ENCODE assay signal across 11 cellular contexts in genomic region chr7:78587443-78588044, GRCh38.
DNase-seq lines count a peak whose midpoint lies in the region; ATAC-seq, FAIRE-seq and TF ChIP-seq lines count a peak whose summit lies in the region.
"Had no signal": no experiment of that assay in that cellular context is flagged by ENCODE, and none has a peak within 500 bp of the region (broad histone marks: within the 10 kb centered on the region; RNA-seq: fewer than 3 reads in every experiment).

No MANE protein-coding gene starts in this region.

- H3K9me3 ChIP-seq in A549 (no peaks in the 10 kb centered on the region), mammary epithelial cell (replicated peaks; ENCODE audit: insufficient read depth, low read length) (no peaks in the 10 kb centered on the region)

- POLR2A ChIA-PET in A549 (lab: Yijun Ruan, JAX) = no interaction called here
- POLR2A ChIA-PET in activated CD4-positive, alpha-beta memory T cell treated with anti-CD3 and anti-CD28 coated beads for 36 hours (lab: Charles Lee) = no interaction called here

- H4K20me1 ChIP-seq in mammary epithelial cell (ENCODE audit: insufficient read depth, low read length) = no peaks in the 10 kb centered on the region

- H3K36me3 ChIP-seq in mammary epithelial cell (ENCODE audit: insufficient read depth, low read length) = no peaks in the 10 kb centered on the region

- peaks cover 3% of the 10 kb centered on the region for H3K27me3 ChIP-seq in mammary epithelial cell (ENCODE audit: insufficient read depth, low read length)

- no peaks in the 10 kb centered on the region for H3K4me1 Mint-ChIP-seq in stimulated activated effector memory CD8-positive, alpha-beta T cell treated with anti-CD3 and anti-CD28 coated beads, Interleukin-12 subunit alpha, Interleukin-12 subunit beta, amount 100 ng/mL, for 72 hours
- no peaks in the 10 kb centered on the region for H3K4me1 Mint-ChIP-seq in activated CD4-positive, alpha-beta memory T cell treated with anti-CD3 and anti-CD28 coated beads for 36 hours (ENCODE audit: low read depth)
- H3K4me1 Mint-ChIP-seq: activated CD4-positive, alpha-beta T cell treated with anti-CD3 and anti-CD28 coated beads for 36 hours had no signal

- H3K4me2 ChIP-seq in A549 (no peak overlapping the region), mammary epithelial cell (ENCODE audit: insufficient read depth, low read depth, low read length) (no peak overlapping the region)

- in situ Hi-C loops in mammary epithelial cell (cut with MboI; ENCODE audit: low sequenced_read_pairs in 2 of 2) = loop anchor here in 1 of 2 donors (25.0 kb wide), 1 partner anchor 325 kb away; no protein-coding TSS in a partner anchor

- no peak overlapping the region for H3K4me3 Mint-ChIP-seq in stimulated activated effector memory CD8-positive, alpha-beta T cell treated with anti-CD3 and anti-CD28 coated beads, Interleukin-12 subunit alpha, Interleukin-12 subunit beta, amount 100 ng/mL, for 72 hours
- H3K4me3 Mint-ChIP-seq in activated CD4-positive, alpha-beta memory T cell treated with anti-CD3 and anti-CD28 coated beads for 36 hours = no peak overlapping the region
- H3K4me3 Mint-ChIP-seq: activated CD4-positive, alpha-beta T cell treated with anti-CD3 and anti-CD28 coated beads for 36 hours had no signal

- H3K4me1 ChIP-seq in A549 (no peaks in the 10 kb centered on the region), mammary epithelial cell (ENCODE audit: insufficient read depth, low read length) (no peaks in the 10 kb centered on the region)
- H3K4me1 ChIP-seq: parathyroid adenoma had no signal

- no peak for FAIRE-seq in A549 (lab: Jason Lieb, UNC)

- CTCF ChIA-PET in A549 (lab: Yijun Ruan, JAX) (interaction anchor here (0.8 to 1.2 kb wide), 3 partner anchors 30 to 684 kb away, joined by 3 to 4 read pairs (median 3); no protein-coding TSS in a partner anchor), mammary epithelial cell (lab: Charles Lee; ENCODE audit: low non-redundant PET) (interaction anchor here (0.6 to 0.7 kb wide), 2 partner anchors 193 to 290 kb away, joined by 3 read pairs; no protein-coding TSS in a partner anchor)
- CTCF ChIA-PET in activated CD4-positive, alpha-beta memory T cell treated with anti-CD3 and anti-CD28 coated beads for 36 hours (lab: Charles Lee) = no interaction called here

- dilution Hi-C loops in mammary epithelial cell (cut with HindIII; ENCODE audit: low sequenced_read_pairs) = no loop called here

- H3K27me3 Mint-ChIP-seq in activated CD4-positive, alpha-beta memory T cell treated with anti-CD3 and anti-CD28 coated beads for 36 hours = no peaks in the 10 kb centered on the region
- H3K27me3 Mint-ChIP-seq: activated CD4-positive, alpha-beta T cell treated with anti-CD3 and anti-CD28 coated beads for 36 hours had no signal

- no TSS peak for BruUV-seq in mammary epithelial cell (replicated peaks; lab: Mats Ljungman, UMichigan)

- TF ChIP-seq POLR2A in A549 (IDR thresholded peaks at IDR 0.05; ENCODE audit: low read length) = no peak

- H3K36me3 Mint-ChIP-seq in stimulated activated effector memory CD8-positive, alpha-beta T cell treated with anti-CD3 and anti-CD28 coated beads, Interleukin-12 subunit alpha, Interleukin-12 subunit beta, amount 100 ng/mL, for 72 hours = no peaks in the 10 kb centered on the region
- H3K36me3 Mint-ChIP-seq in activated CD4-positive, alpha-beta memory T cell treated with anti-CD3 and anti-CD28 coated beads for 36 hours = no peaks in the 10 kb centered on the region

- DNase-seq in A549 (ENCODE audit: low read depth in 1 of 2, low spot score in 1 of 2) (peak; percentile 4 to 41), NCI-H460 (ENCODE audit: extremely low read depth, low read depth) (peak; percentile 50), mammary epithelial cell (no peak)
- no peak for DNase-seq in stimulated activated effector memory CD8-positive, alpha-beta T cell treated with anti-CD3 and anti-CD28 coated beads, Interleukin-12 subunit alpha, Interleukin-12 subunit beta, amount 100 ng/mL, for 72 hours (ENCODE audit: low spot score in 2 of 2)
- DNase-seq in activated CD4-positive, alpha-beta memory T cell treated with anti-CD3 and anti-CD28 coated beads for 36 hours = no peak
- DNase-seq in activated CD8-positive, alpha-beta memory T cell treated with anti-CD3 and anti-CD28 coated beads, Interleukin-2, amount 50 U/mL, for 4 hours = no peak
- DNase-seq: activated CD4-positive, alpha-beta T cell treated with anti-CD3 and anti-CD28 coated beads for 36 hours; DMS153 had no signal

- TF ChIP-seq RAD21 in A549 (conservative IDR thresholded peaks at IDR 0.05 in 1 of 2, IDR thresholded peaks at IDR 0.05 in 1 of 2) = peak; percentile 65 to 68

- TF ChIP-seq EP300 in A549 (IDR thresholded peaks at IDR 0.05) = no peak

- peaks cover 10% of the 10 kb centered on the region for H3K9me3 Mint-ChIP-seq in stimulated activated effector memory CD8-positive, alpha-beta T cell treated with anti-CD3 and anti-CD28 coated beads, Interleukin-12 subunit alpha, Interleukin-12 subunit beta, amount 100 ng/mL, for 72 hours
- no peaks in the 10 kb centered on the region for H3K9me3 Mint-ChIP-seq in activated CD4-positive, alpha-beta memory T cell treated with anti-CD3 and anti-CD28 coated beads for 36 hours

- H3K4me3 ChIP-seq in A549 (no peak overlapping the region), mammary epithelial cell (replicated peaks in 1 of 3; ENCODE audit: insufficient read depth in 1 of 3, low read depth in 2 of 3, low read length in 3 of 3) (no peak overlapping the region)

- H2AFZ ChIP-seq in mammary epithelial cell (ENCODE audit: low read depth, low read length) = no peak overlapping the region
- H2AFZ ChIP-seq: parathyroid adenoma had no signal

- TF ChIP-seq CTCF in A549 (IDR thresholded peaks at IDR 0.05) = peak; percentile 49
- TF ChIP-seq CTCF in GM12873 (IDR thresholded peaks at IDR 0.05; ENCODE audit: insufficient read depth, low read depth, low read length, missing control alignments) = peak; percentile 44
- TF ChIP-seq CTCF in mammary epithelial cell (conservative IDR thresholded peaks at IDR 0.05 in 1 of 2, IDR thresholded peaks at IDR 0.05 in 1 of 2; ENCODE audit: extremely low read depth in 1 of 2, insufficient read depth in 1 of 2, low read depth in 1 of 2, low read length in 2 of 2) = peak; percentile 52 to 56

- peak; percentile 54 to 70; a peak in 2 of 6 replicates for ATAC-seq in A549
- ATAC-seq in GM19452 (IDR thresholded peaks at IDR 0.05; ENCODE audit: unreplicated experiment) = no peak
- ATAC-seq in stimulated activated effector memory CD8-positive, alpha-beta T cell treated with anti-CD3 and anti-CD28 coated beads, Interleukin-12 subunit alpha, Interleukin-12 subunit beta, amount 100 ng/mL, for 72 hours = no peak
- ATAC-seq: activated CD4-positive, alpha-beta T cell treated with anti-CD3 and anti-CD28 coated beads for 36 hours had no signal

- intact Hi-C loops in mammary epithelial cell (cut with micrococcal nuclease) = loop anchor here (1.0 to 2.0 kb wide), 3 partner anchors 77 to 337 kb away; no protein-coding TSS in a partner anchor
- intact Hi-C loops in activated CD4-positive, alpha-beta memory T cell treated with anti-CD3 and anti-CD28 coated beads for 36 hours (cut with micrococcal nuclease) = no loop called here

- H3K27ac ChIP-seq in A549 (no peak overlapping the region), mammary epithelial cell (ENCODE audit: insufficient read depth, low read depth, low read length) (no peak overlapping the region)
- H3K27ac ChIP-seq: parathyroid adenoma had no signal

- H3K27ac Mint-ChIP-seq in stimulated activated effector memory CD8-positive, alpha-beta T cell treated with anti-CD3 and anti-CD28 coated beads, Interleukin-12 subunit alpha, Interleukin-12 subunit beta, amount 100 ng/mL, for 72 hours = no peak overlapping the region
- H3K27ac Mint-ChIP-seq in activated CD4-positive, alpha-beta memory T cell treated with anti-CD3 and anti-CD28 coated beads for 36 hours = no peak overlapping the region
- H3K27ac Mint-ChIP-seq: activated CD4-positive, alpha-beta T cell treated with anti-CD3 and anti-CD28 coated beads for 36 hours had no signal

- 9% methylated on average over 5 of the region's 5 CpGs for WGBS in A549 (ENCODE audit: missing lambda C conversion rate)
- 51% methylated on average over 5 of the region's 5 CpGs for WGBS in mammary epithelial cell (ENCODE audit: low coverage, missing lambda C conversion rate)

- H3K9ac ChIP-seq in mammary epithelial cell (ENCODE audit: insufficient read depth, low read length) = no peak overlapping the region
- H3K9ac ChIP-seq: parathyroid adenoma had no signal

- H3K79me2 ChIP-seq in mammary epithelial cell (ENCODE audit: insufficient read depth, low read length) = no peaks in the 10 kb centered on the region
- H3K79me2 ChIP-seq: parathyroid adenoma had no signal

TF ChIP-seq in A549, 52 proteins besides CTCF, POLR2A, EP300 and RAD21:
- TF ChIP-seq SMC3 (IDR thresholded peaks at IDR 0.05) (peak; percentile 47; the same call in 2 of the 3 replicates), TP53 (CRISPR knock-in tag; IDR thresholded peaks at IDR 0.05) (no peak), RARB (CRISPR knock-in tag; IDR thresholded peaks at IDR 0.05) (no peak), ELK1 (IDR thresholded peaks at IDR 0.05; ENCODE audit: low read depth, low read length) (no peak)

Comparison
In these comparisons a context has a peak if more than half of its experiments do, and no peak if none do; other contexts are left out.
1. ATAC-seq: peak in A549 (2 of 2); none in GM19452 (single experiment) and stimulated activated effector memory CD8-positive, alpha-beta T cell treated with anti-CD3 and anti-CD28 coated beads, Interleukin-12 subunit alpha, Interleukin-12 subunit beta, amount 100 ng/mL, for 72 hours (single experiment).
2. DNase-seq: peak in A549 (2 of 2) and NCI-H460 (single experiment); none in mammary epithelial cell (single experiment), stimulated activated effector memory CD8-positive, alpha-beta T cell treated with anti-CD3 and anti-CD28 coated beads, Interleukin-12 subunit alpha, Interleukin-12 subunit beta, amount 100 ng/mL, for 72 hours (0 of 2), activated CD4-positive, alpha-beta memory T cell treated with anti-CD3 and anti-CD28 coated beads for 36 hours (single experiment) and activated CD8-positive, alpha-beta memory T cell treated with anti-CD3 and anti-CD28 coated beads, Interleukin-2, amount 50 U/mL, for 4 hours (single experiment).
3. Peak in every context shown above with its lines, with median percentiles within 50 percentile points of each other: CTCF ChIP-seq.